In the genomic region with DNA sequence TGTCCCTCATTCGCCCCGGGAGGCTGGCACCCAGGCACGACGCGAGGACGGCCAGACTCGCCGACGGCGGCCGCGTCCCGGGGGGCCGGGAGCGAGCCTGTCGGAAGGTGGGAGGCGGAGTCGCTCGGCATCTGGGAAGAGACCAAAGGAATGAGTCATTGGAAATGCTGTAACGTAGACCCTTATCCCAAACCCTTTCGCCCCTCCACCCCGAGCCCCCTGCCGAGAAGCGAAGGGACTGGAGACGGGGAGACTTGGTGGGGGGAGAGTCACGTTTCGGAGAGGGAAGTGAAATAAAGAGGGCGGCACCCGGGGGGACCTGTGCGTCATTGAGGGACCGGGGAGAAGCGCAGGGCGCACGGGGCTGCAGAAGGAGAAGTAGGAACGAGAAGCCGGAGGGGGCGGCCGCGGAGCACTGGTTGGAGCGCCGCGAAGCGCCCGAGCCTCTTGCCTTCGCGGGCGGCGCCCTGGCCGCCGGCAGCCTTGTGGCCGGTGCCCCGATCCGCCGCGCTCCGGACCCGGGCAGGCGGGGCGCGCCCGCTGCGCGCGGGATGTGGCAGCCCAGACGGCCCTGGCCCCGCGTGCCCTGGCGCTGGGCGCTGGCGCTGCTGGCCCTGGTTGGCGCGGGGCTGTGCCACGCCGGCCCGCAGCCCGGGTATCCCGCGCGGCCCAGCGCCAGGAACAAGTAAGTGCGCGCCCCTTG, we compare ENCODE assay signal across 8 cellular contexts. TPM values are rescaled to one million over a fixed set of nuclear protein-coding genes. Genes with fewer than 3 reads are reported as not detected.
A peak's percentile ranks its signal among the peaks of the same experiment; 100 is the strongest.
DNase-seq lines count a peak whose midpoint lies in the region; ATAC-seq and TF ChIP-seq lines count a peak whose summit lies in the region.

A gene (plus strand): TSS at position 369 of the 703 bp plus-strand sequence. CDS start 183 bp downstream, at position 552.

- H3K27me3 ChIP-seq in MG63: peaks cover 36% of the 10 kb centered on the region
- no peaks in the 10 kb centered on the region for H3K27me3 ChIP-seq in right cardiac atrium (ENCODE audit: control insufficient read depth, insufficient read depth)
- peaks cover 14 to 53% (median 23%) of the 10 kb centered on the region in 3 donors for H3K27me3 ChIP-seq in sigmoid colon

- peak within 1 kb of the TSS; percentile 36 for H3K4me3 ChIP-seq in MG63
- H3K4me3 ChIP-seq in right cardiac atrium (ENCODE audit: low read length): peak within 1 kb of the TSS; percentile 51
- peak within 1 kb of the TSS; percentile 16 to 52 (median 41) for H3K4me3 ChIP-seq in sigmoid colon

- WGBS in right cardiac atrium: under 1% methylated on average over 82 of the region's 82 CpGs
- WGBS in sigmoid colon, 2 donors: 1% methylated on average over 82 of the region's 82 CpGs

- H3K27ac ChIP-seq in right cardiac atrium (ENCODE audit: low read length) (no peak within 1 kb of the TSS), sigmoid colon (peak within 1 kb of the TSS; percentile 44 to 74 (median 63))

- no peaks in the 10 kb centered on the region for H3K36me3 ChIP-seq in MG63
- H3K36me3 ChIP-seq in sigmoid colon: no peaks in the 10 kb centered on the region

- ATAC-seq in activated naive CD4-positive, alpha-beta T cell treated with anti-CD3 and anti-CD28 coated beads, Interleukin-2, amount 50 U/mL, for 72 hours: peak; percentile 47 to 53
- ATAC-seq in right cardiac atrium: peak; percentile 61 to 67

- peak within 1 kb of the TSS; percentile 57 to 78 for H3K27ac Mint-ChIP-seq in activated naive CD4-positive, alpha-beta T cell treated with anti-CD3 and anti-CD28 coated beads, Interleukin-2, amount 50 U/mL, for 72 hours

- intact Hi-C loops in right cardiac atrium (cut with DNase I) (no loop called here), sigmoid colon (cut with DNase I) (no loop called here)

- TF ChIP-seq POLR2A in sigmoid colon (IDR thresholded peaks at IDR 0.05): no peak

- H3K9me3 ChIP-seq in MG63 (no peaks in the 10 kb centered on the region), right cardiac atrium (ENCODE audit: control insufficient read depth, low read length) (no peaks in the 10 kb centered on the region), sigmoid colon (no peaks in the 10 kb centered on the region)

- no peaks in the 10 kb centered on the region for H3K9me3 Mint-ChIP-seq in activated naive CD4-positive, alpha-beta T cell treated with anti-CD3 and anti-CD28 coated beads, Interleukin-2, amount 50 U/mL, for 72 hours

- H3K36me3 Mint-ChIP-seq in activated naive CD4-positive, alpha-beta T cell treated with anti-CD3 and anti-CD28 coated beads, Interleukin-2, amount 50 U/mL, for 72 hours: peaks cover 6 to 15% of the 10 kb centered on the region in 2 donors

- DNase-seq in activated naive CD4-positive, alpha-beta T cell treated with Interleukin-2 at 50 U/mL for 16 hours: peak; percentile 45
- no peak for DNase-seq in activated naive CD4-positive, alpha-beta T cell (lab: John Stamatoyannopoulos, UW)
- DNase-seq in MG63 (peak; percentile 43), right cardiac atrium (peak; percentile 82 to 91 (median 90)), sigmoid colon (peak; percentile 90), DMS 273 (lab: John Stamatoyannopoulos, UW; ENCODE audit: unreplicated experiment) (no peak), DMS79 treated with DMSO at 0.1 percent for 48 hours (lab: John Stamatoyannopoulos, UW) (no peak)
- DNase-seq in activated naive CD4-positive, alpha-beta T cell treated with anti-CD3 and anti-CD28 coated beads, Interleukin-2, amount 50 U/mL, for 72 hours (ENCODE audit: low spot score in 2 of 2): peak in 1 of 2 donors; percentile 48

- TF ChIP-seq EP300 in sigmoid colon (IDR thresholded peaks at IDR 0.05): no peak

- H3K4me1 ChIP-seq in right cardiac atrium (ENCODE audit: control insufficient read depth, insufficient read depth, low read length) (no peaks in the 10 kb centered on the region), sigmoid colon (peaks cover 0 to 21% (median 20%) of the 10 kb centered on the region in 4 donors)

- TF ChIP-seq CTCF in sigmoid colon (IDR thresholded peaks at IDR 0.05): no peak

RNA-seq across cellular contexts. Expression of the gene that starts here (rescaled TPM):
- 12.1 and 24.7 TPM in 2 replicates for total RNA-seq in MG63 (2014; rRNA removed; shearing (Covaris generic); ENCODE audit: low replicate concordance)
- total RNA-seq in activated naive CD4-positive, alpha-beta T cell treated with anti-CD3 and anti-CD28 coated beads, Interleukin-2, amount 50 U/mL, for 72 hours: 10 to 100 TPM; 13.0 to 24.4 TPM
- total RNA-seq in right cardiac atrium (1 to 10 TPM; 6.4 to 8.4 (median 7.3) TPM), sigmoid colon (10 to 100 TPM in 2 of 4 donors, 1 to 10 TPM in 2; 6.1 to 12.0 (median 10.4) TPM)
- polyA plus RNA-seq in right cardiac atrium (3.8 TPM), sigmoid colon (10 to 100 TPM in 1 of 3 donors, 1 to 10 TPM in 2; 4.8 to 12.0 (median 9.5) TPM)

Comparison
In these comparisons a context has a peak if more than half of its experiments do, and no peak if none do; other contexts are left out.
1. DNase-seq: peak in activated naive CD4-positive, alpha-beta T cell treated with Interleukin-2 at 50 U/mL for 16 hours (single experiment), MG63 (single experiment), right cardiac atrium (3 of 3) and sigmoid colon (single experiment); none in activated naive CD4-positive, alpha-beta T cell (0 of 4), DMS 273 (single experiment) and DMS79 treated with DMSO at 0.1 percent for 48 hours (single experiment).
2. Peak in every context shown above with its lines, with median percentiles within 50 percentile points of each other: H3K4me3 ChIP-seq.